ENCODE assay signal across 22 cellular contexts in the genomic region with DNA sequence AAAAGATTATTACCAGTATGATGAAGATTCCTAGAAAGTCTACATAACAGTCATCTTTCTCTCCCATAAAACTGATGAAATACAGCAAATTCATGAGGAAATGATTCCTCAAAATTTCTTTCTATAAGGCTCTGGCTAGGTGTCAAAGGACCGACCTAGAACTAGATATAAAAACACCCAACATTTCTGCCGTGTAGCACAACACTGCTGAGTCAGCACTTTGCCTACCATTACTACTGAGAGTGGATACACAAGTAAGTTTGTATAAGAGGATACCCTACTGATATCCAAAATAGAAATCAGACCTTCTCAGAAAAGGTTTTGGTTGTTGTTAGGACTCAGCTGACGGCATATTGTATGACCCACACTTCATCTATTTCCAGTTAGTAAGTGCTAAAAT. TPM values are rescaled to one million over a fixed set of nuclear protein-coding genes. Genes with fewer than 3 reads are reported as not detected.
A peak's percentile ranks its signal among the peaks of the same experiment; 100 is the strongest.
DNase-seq lines count a peak whose midpoint lies in the region; TF ChIP-seq lines count a peak whose summit lies in the region.
"Had no signal": no experiment of that assay in that cellular context is flagged by ENCODE, and none has a peak within 500 bp of the region (broad histone marks: within the 10 kb centered on the region; RNA-seq: fewer than 3 reads in every experiment).

No MANE protein-coding gene starts in this region.

- peaks cover 29% of the 10 kb centered on the region for H3K4me1 Mint-ChIP-seq in chondrocyte (ENCODE audit: low read depth)
- H3K4me1 Mint-ChIP-seq: CD4-positive, alpha-beta memory T cell had no signal

- DNase-seq in EH (ENCODE audit: low read depth) (peak; percentile 44), SK-N-MC (ENCODE audit: low read depth, low spot score) (no peak), chondrocyte (ENCODE audit: low spot score) (no peak), smooth muscle cell of the brain vasculature (ENCODE audit: low read depth, low spot score) (peak; percentile 28), ovary (no peak), NCI-H69 (lab: John Stamatoyannopoulos, UW) (no peak), smooth muscle cell (lab: John Stamatoyannopoulos, UW; ENCODE audit: unreplicated experiment) (no peak)
- DNase-seq: C1 segment of cervical spinal cord; CD4-positive, alpha-beta memory T cell; COR-L47; DMS53; H7; HFFc6; MM.1S; NCI-H1694; NCI-H2029 treated with DMSO at 0.1 percent for 48 hours; NCI-H446 treated with DMSO at 0.1 percent for 48 hours; NCI-H526; Right ventricle myocardium superior; RPMI8226 had no signal

- peak overlapping the region; percentile 59 for H3K27ac Mint-ChIP-seq in chondrocyte (ENCODE audit: unreplicated experiment)
- H3K27ac Mint-ChIP-seq: CD4-positive, alpha-beta memory T cell had no signal

- H3K27me3 Mint-ChIP-seq in chondrocyte (ENCODE audit: low read depth), result no peaks in the 10 kb centered on the region
- H3K27me3 Mint-ChIP-seq: CD4-positive, alpha-beta memory T cell had no signal

- no peaks in the 10 kb centered on the region for H4K20me1 ChIP-seq in smooth muscle cell (ENCODE audit: low read depth)

- WGBS in ovary, 3 donors, result 48 to 59% (median 57%) methylated on average over 3 of the region's 3 CpGs
- WGBS in smooth muscle cell (ENCODE audit: low lambda C conversion rate), result 87% methylated on average over 3 of the region's 3 CpGs

- H3K9me3 ChIP-seq in SK-N-MC (ENCODE audit: low read depth, low read length), result no peaks in the 10 kb centered on the region
- H3K9me3 ChIP-seq in ovary, result no peaks in the 10 kb centered on the region
- H3K9me3 ChIP-seq in smooth muscle cell (replicated peaks; ENCODE audit: low read depth), result no peaks in the 10 kb centered on the region
- H3K9me3 ChIP-seq: SJSA1 had no signal

- H3K4me3 ChIP-seq in SK-N-MC (peak overlapping the region; percentile 51), ovary (no peak overlapping the region), smooth muscle cell (no peak overlapping the region)
- H3K4me3 ChIP-seq: SJSA1 had no signal

- H3K4me3 Mint-ChIP-seq in chondrocyte (ENCODE audit: unreplicated experiment), result no peak overlapping the region
- H3K4me3 Mint-ChIP-seq: CD4-positive, alpha-beta memory T cell; HFFc6 had no signal

- no peak overlapping the region for H3K4me2 ChIP-seq in smooth muscle cell
- H3K4me2 ChIP-seq: KMS-11 had no signal

- H3K9ac ChIP-seq in SK-N-MC (ENCODE audit: insufficient read length) (no peak overlapping the region), smooth muscle cell (ENCODE audit: low read depth) (no peak overlapping the region)
- H3K9ac ChIP-seq: KMS-11 had no signal

- TF ChIP-seq CTCF in chondrocyte (IDR thresholded peaks at IDR 0.05) (no peak), ovary (IDR thresholded peaks at IDR 0.05) (no peak), smooth muscle cell (IDR thresholded peaks at IDR 0.05; ENCODE audit: borderline replicate concordance, insufficient read depth, poor library complexity, severe bottlenecking) (no peak)

- no peaks in the 10 kb centered on the region for H3K4me1 ChIP-seq in ovary (ENCODE audit: insufficient read depth)
- H3K4me1 ChIP-seq in smooth muscle cell (ENCODE audit: low read depth), result no peaks in the 10 kb centered on the region

- no peaks in the 10 kb centered on the region for H3F3A ChIP-seq in smooth muscle cell (ENCODE audit: low read depth)

- TF ChIP-seq EP300 in ovary (IDR thresholded peaks at IDR 0.05), result no peak

- no peaks in the 10 kb centered on the region for H3K36me3 Mint-ChIP-seq in chondrocyte (ENCODE audit: low read depth)
- H3K36me3 Mint-ChIP-seq: CD4-positive, alpha-beta memory T cell had no signal

- peaks cover 4% of the 10 kb centered on the region; the same call in 1 of the 2 replicates for H3K36me3 ChIP-seq in SK-N-MC (ENCODE audit: insufficient read depth, low read length)
- H3K36me3 ChIP-seq in ovary, result no peaks in the 10 kb centered on the region
- no peaks in the 10 kb centered on the region for H3K36me3 ChIP-seq in smooth muscle cell (ENCODE audit: low read depth)

- intact Hi-C loops in ovary (cut with DNase I), result no loop called here

- no peak overlapping the region for H2AFZ ChIP-seq in smooth muscle cell (ENCODE audit: low read depth)

- H3K79me2 ChIP-seq in smooth muscle cell (ENCODE audit: low read depth), result no peaks in the 10 kb centered on the region

- H3K27me3 ChIP-seq in ovary, result no peaks in the 10 kb centered on the region
- H3K27me3 ChIP-seq in smooth muscle cell (ENCODE audit: low read depth), result no peaks in the 10 kb centered on the region
- H3K27me3 ChIP-seq: SJSA1 had no signal

- no peak for TF ChIP-seq POLR2A in ovary (IDR thresholded peaks at IDR 0.05)

- H3K9me3 Mint-ChIP-seq in chondrocyte (ENCODE audit: low read depth), result no peaks in the 10 kb centered on the region
- H3K9me3 Mint-ChIP-seq: CD4-positive, alpha-beta memory T cell; HFFc6 had no signal

- H3K27ac ChIP-seq in SK-N-MC (peak overlapping the region; percentile 85), ovary (no peak overlapping the region), smooth muscle cell (ENCODE audit: low read depth) (no peak overlapping the region)
- H3K27ac ChIP-seq: KMS-11, SJSA1 had no signal

RNA-seq across cellular contexts. Expression of a gene that starts 24.7 kb away (rescaled TPM):
- 63.7 to 65.6 TPM (median 64.1 TPM) in 3 replicates for total RNA-seq in chondrocyte
- 10 to 100 TPM; 20.8 to 42.0 (median 28.0) TPM for total RNA-seq in ovary
- 10 to 100 TPM; 15.4 to 49.2 TPM for polyA plus RNA-seq in ovary
- total RNA-seq in smooth muscle cell, result 36.8 and 47.9 TPM in 2 replicates
- 19.5 and 21.9 TPM in 2 replicates for polyA plus RNA-seq in smooth muscle cell
- total RNA-seq: CD4-positive, alpha-beta memory T cell had no signal
- polyA plus RNA-seq: CD4-positive, alpha-beta memory T cell had no signal

Comparison
In these comparisons a context has a peak if more than half of its experiments do, and no peak if none do; other contexts are left out.
1. DNase-seq: peak in EH (single experiment) and smooth muscle cell of the brain vasculature (single experiment); none in SK-N-MC (single experiment), chondrocyte (single experiment), ovary (0 of 5), NCI-H69 (single experiment) and smooth muscle cell (single experiment).